In genomic region chr1:225767591-225768540, GRCh38 we compare ENCODE assay signal across 9 cellular contexts. TPM values are rescaled to one million over a fixed set of nuclear protein-coding genes. Genes with fewer than 3 reads are reported as not detected.
A peak's percentile ranks its signal among the peaks of the same experiment; 100 is the strongest.
DNase-seq lines count a peak whose midpoint lies in the region; ATAC-seq and TF ChIP-seq lines count a peak whose summit lies in the region.
"Had no signal": no experiment of that assay in that cellular context is flagged by ENCODE, and none has a peak within 500 bp of the region (broad histone marks: within the 10 kb centered on the region; RNA-seq: fewer than 3 reads in every experiment).

No MANE protein-coding gene starts in this region.

- DNase-seq in activated CD4-positive, alpha-beta memory T cell treated with anti-CD3 and anti-CD28 coated beads, Interleukin-2, amount 10 ng/mL, durations not matched to agents 7 days and 5 days, result peak; percentile 11
- DNase-seq in activated CD4-positive, alpha-beta memory T cell treated with anti-CD3 and anti-CD28 coated beads for 36 hours, result no peak
- DNase-seq in breast epithelium (ENCODE audit: low spot score in 2 of 2) (peak; percentile 59 to 63), lower leg skin (ENCODE audit: low spot score in 2 of 2) (peak; percentile 53 to 90), uterus (peak; percentile 76 to 82)
- DNase-seq in activated CD4-positive, CD25-positive, alpha-beta regulatory T cell (lab: John Stamatoyannopoulos, UW), result no peak
- DNase-seq in stimulated activated naive B cell treated with anti-CD40 and anti-IgM and Interleukin-4, amounts not matched to agents 10 μg/mL and 1 μg/mL and 100 μg/mL, for 72 hours, result no peak
- DNase-seq: CD4-positive, CD25-positive, alpha-beta regulatory T cell had no signal

- 36 to 37% methylated on average over 15 to 17 of the region's 17 CpGs for WGBS in lower leg skin, 2 donors

- H3K4me1 Mint-ChIP-seq in activated CD4-positive, alpha-beta memory T cell treated with anti-CD3 and anti-CD28 coated beads, Interleukin-2, amount 10 ng/mL, durations not matched to agents 7 days and 5 days, result no peaks in the 10 kb centered on the region
- H3K4me1 Mint-ChIP-seq in activated CD4-positive, alpha-beta memory T cell treated with anti-CD3 and anti-CD28 coated beads for 36 hours (ENCODE audit: low read depth), result no peaks in the 10 kb centered on the region
- H3K4me1 Mint-ChIP-seq in stimulated activated naive B cell treated with anti-CD40 and anti-IgM and Interleukin-4, amounts not matched to agents 10 μg/mL and 1 μg/mL and 100 μg/mL, for 72 hours, result peaks cover 12 to 15% of the 10 kb centered on the region in 2 donors

- CTCF ChIA-PET in activated CD4-positive, alpha-beta memory T cell treated with anti-CD3 and anti-CD28 coated beads, Interleukin-2, amount 10 ng/mL, durations not matched to agents 7 days and 5 days (lab: Charles Lee), result interaction anchor here (1.5 kb wide), 2 partner anchors 10 kb away, joined by 6 to 12 read pairs; partner anchors contain the start of gene SRP9
- CTCF ChIA-PET in activated CD4-positive, alpha-beta memory T cell treated with anti-CD3 and anti-CD28 coated beads for 36 hours (lab: Charles Lee), result interaction anchor here (2.6 kb wide), 1 partner anchor 10 kb away, joined by 13 read pairs; the partner anchor contains the start of gene SRP9

- H3K27ac ChIP-seq in breast epithelium (peak overlapping the region; percentile 81 to 91), uterus (peak overlapping the region; percentile 73 to 82)

- H3K27me3 Mint-ChIP-seq in activated CD4-positive, alpha-beta memory T cell treated with anti-CD3 and anti-CD28 coated beads, Interleukin-2, amount 10 ng/mL, durations not matched to agents 7 days and 5 days, result no peaks in the 10 kb centered on the region
- peaks cover 4% of the 10 kb centered on the region for H3K27me3 Mint-ChIP-seq in activated CD4-positive, alpha-beta memory T cell treated with anti-CD3 and anti-CD28 coated beads for 36 hours
- peaks cover 0 to 3% of the 10 kb centered on the region in 2 donors for H3K27me3 Mint-ChIP-seq in stimulated activated naive B cell treated with anti-CD40 and anti-IgM and Interleukin-4, amounts not matched to agents 10 μg/mL and 1 μg/mL and 100 μg/mL, for 72 hours

- H3K4me3 ChIP-seq in breast epithelium (peak overlapping the region in 1 of 3 donors; percentile 10), lower leg skin (ENCODE audit: low read depth, poor library complexity, severe bottlenecking) (no peak overlapping the region), uterus (no peak overlapping the region)

- H3K4me1 ChIP-seq in breast epithelium, result peaks cover 5 to 46% of the 10 kb centered on the region in 2 donors
- peaks cover 6 to 17% of the 10 kb centered on the region in 2 donors for H3K4me1 ChIP-seq in uterus

- no peak overlapping the region for H3K4me3 Mint-ChIP-seq in activated CD4-positive, alpha-beta memory T cell treated with anti-CD3 and anti-CD28 coated beads, Interleukin-2, amount 10 ng/mL, durations not matched to agents 7 days and 5 days
- H3K4me3 Mint-ChIP-seq in activated CD4-positive, alpha-beta memory T cell treated with anti-CD3 and anti-CD28 coated beads for 36 hours, result no peak overlapping the region
- H3K4me3 Mint-ChIP-seq in stimulated activated naive B cell treated with anti-CD40 and anti-IgM and Interleukin-4, amounts not matched to agents 10 μg/mL and 1 μg/mL and 100 μg/mL, for 72 hours, result no peak overlapping the region
- H3K4me3 Mint-ChIP-seq: CD4-positive, CD25-positive, alpha-beta regulatory T cell had no signal

- no peak for TF ChIP-seq CTCF in breast epithelium (IDR thresholded peaks at IDR 0.05)
- no peak for TF ChIP-seq CTCF in lower leg skin (IDR thresholded peaks at IDR 0.05)
- no peak for TF ChIP-seq CTCF in uterus (IDR thresholded peaks at IDR 0.05)

- H3K27me3 ChIP-seq in breast epithelium (no peaks in the 10 kb centered on the region), uterus (no peaks in the 10 kb centered on the region)

- H3K27ac Mint-ChIP-seq in activated CD4-positive, alpha-beta memory T cell treated with anti-CD3 and anti-CD28 coated beads, Interleukin-2, amount 10 ng/mL, durations not matched to agents 7 days and 5 days, result no peak overlapping the region
- no peak overlapping the region for H3K27ac Mint-ChIP-seq in activated CD4-positive, alpha-beta memory T cell treated with anti-CD3 and anti-CD28 coated beads for 36 hours
- no peak overlapping the region for H3K27ac Mint-ChIP-seq in stimulated activated naive B cell treated with anti-CD40 and anti-IgM and Interleukin-4, amounts not matched to agents 10 μg/mL and 1 μg/mL and 100 μg/mL, for 72 hours
- H3K27ac Mint-ChIP-seq: CD4-positive, CD25-positive, alpha-beta regulatory T cell had no signal

- intact Hi-C loops in activated CD4-positive, alpha-beta memory T cell treated with anti-CD3 and anti-CD28 coated beads for 36 hours (cut with micrococcal nuclease), result no loop called here
- intact Hi-C loops in breast epithelium (cut with DNase I; ENCODE audit: low total_unique reads) (no loop called here), lower leg skin (cut with DNase I; ENCODE audit: low total_unique reads) (loop anchor here (10.0 kb wide), 1 partner anchor 293 kb away; no protein-coding TSS in a partner anchor), uterus (cut with DNase I; ENCODE audit: low total_unique reads) (no loop called here)

- no peak for ATAC-seq in stimulated activated naive B cell treated with anti-CD40 and anti-IgM and Interleukin-4, amounts not matched to agents 10 μg/mL and 1 μg/mL and 100 μg/mL, for 72 hours (replicated peaks)
- ATAC-seq in HG02678 (IDR thresholded peaks at IDR 0.05; ENCODE audit: unreplicated experiment), result no peak

- H3K36me3 Mint-ChIP-seq in activated CD4-positive, alpha-beta memory T cell treated with anti-CD3 and anti-CD28 coated beads, Interleukin-2, amount 10 ng/mL, durations not matched to agents 7 days and 5 days (ENCODE audit: low read depth), result no peaks in the 10 kb centered on the region
- H3K36me3 Mint-ChIP-seq in activated CD4-positive, alpha-beta memory T cell treated with anti-CD3 and anti-CD28 coated beads for 36 hours, result no peaks in the 10 kb centered on the region
- no peaks in the 10 kb centered on the region for H3K36me3 Mint-ChIP-seq in stimulated activated naive B cell treated with anti-CD40 and anti-IgM and Interleukin-4, amounts not matched to agents 10 μg/mL and 1 μg/mL and 100 μg/mL, for 72 hours
- H3K36me3 Mint-ChIP-seq: CD4-positive, CD25-positive, alpha-beta regulatory T cell had no signal

- H3K36me3 ChIP-seq in breast epithelium, result no peaks in the 10 kb centered on the region
- no peaks in the 10 kb centered on the region for H3K36me3 ChIP-seq in uterus

- H3K9me3 ChIP-seq in breast epithelium, result no peaks in the 10 kb centered on the region
- H3K9me3 ChIP-seq in uterus, result no peaks in the 10 kb centered on the region

- POLR2A ChIA-PET in activated CD4-positive, alpha-beta memory T cell treated with anti-CD3 and anti-CD28 coated beads, Interleukin-2, amount 10 ng/mL, durations not matched to agents 7 days and 5 days (lab: Charles Lee), result interaction anchor here (0.6 to 4.8 kb wide), 2 partner anchors 10 to 21 kb away, joined by 3 to 32 read pairs; partner anchors contain the start of gene SRP9
- POLR2A ChIA-PET in activated CD4-positive, alpha-beta memory T cell treated with anti-CD3 and anti-CD28 coated beads for 36 hours (lab: Charles Lee), result no interaction called here

- H3K9me3 Mint-ChIP-seq in activated CD4-positive, alpha-beta memory T cell treated with anti-CD3 and anti-CD28 coated beads, Interleukin-2, amount 10 ng/mL, durations not matched to agents 7 days and 5 days, result no peaks in the 10 kb centered on the region
- H3K9me3 Mint-ChIP-seq in activated CD4-positive, alpha-beta memory T cell treated with anti-CD3 and anti-CD28 coated beads for 36 hours, result no peaks in the 10 kb centered on the region
- H3K9me3 Mint-ChIP-seq in stimulated activated naive B cell treated with anti-CD40 and anti-IgM and Interleukin-4, amounts not matched to agents 10 μg/mL and 1 μg/mL and 100 μg/mL, for 72 hours, result no peaks in the 10 kb centered on the region

- no peak for TF ChIP-seq POLR2A in breast epithelium (IDR thresholded peaks at IDR 0.05)
- no peak for TF ChIP-seq POLR2A in lower leg skin (IDR thresholded peaks at IDR 0.05)
- no peak for TF ChIP-seq POLR2A in uterus (IDR thresholded peaks at IDR 0.05)

RNA-seq across cellular contexts. Expression of gene SRP9, which starts 9.8 kb away (rescaled TPM):
- 100 to 1,000 TPM; 246 to 253 TPM for total RNA-seq in activated CD4-positive, alpha-beta memory T cell treated with anti-CD3 and anti-CD28 coated beads, Interleukin-2, amount 10 ng/mL, durations not matched to agents 7 days and 5 days
- 100 to 1,000 TPM; 294 to 314 TPM for total RNA-seq in activated CD4-positive, alpha-beta memory T cell treated with anti-CD3 and anti-CD28 coated beads for 36 hours
- total RNA-seq in breast epithelium, result 100 to 1,000 TPM; 168 to 251 (median 205) TPM
- 100 to 1,000 TPM; 117 to 191 (median 154) TPM for total RNA-seq in lower leg skin
- total RNA-seq in uterus, result 100 to 1,000 TPM; 169 to 551 (median 202) TPM

RNA-seq across cellular contexts. Expression of gene EPHX1, which starts 42.1 kb away (rescaled TPM):
- total RNA-seq in activated CD4-positive, alpha-beta memory T cell treated with anti-CD3 and anti-CD28 coated beads, Interleukin-2, amount 10 ng/mL, durations not matched to agents 7 days and 5 days, result 1 to 10 TPM in 1 of 2 experiments, under 1 TPM in 1; 0.93 to 1.0 TPM
- 1 to 10 TPM; 2.6 to 2.8 TPM for total RNA-seq in activated CD4-positive, alpha-beta memory T cell treated with anti-CD3 and anti-CD28 coated beads for 36 hours
- total RNA-seq in breast epithelium (100 to 1,000 TPM in 1 of 3 donors, 10 to 100 TPM in 2; 63.6 to 168 (median 67.3) TPM), lower leg skin (10 to 100 TPM; 42.9 to 62.7 (median 56.8) TPM), uterus (100 to 1,000 TPM in 1 of 4 donors, 10 to 100 TPM in 3; 51.2 to 156 (median 55.3) TPM)

Comparison
In these comparisons a context has a peak if more than half of its experiments do, and no peak if none do; other contexts are left out.
1. DNase-seq: peak in activated CD4-positive, alpha-beta memory T cell treated with anti-CD3 and anti-CD28 coated beads, Interleukin-2, amount 10 ng/mL, durations not matched to agents 7 days and 5 days (single experiment), breast epithelium (2 of 2), lower leg skin (2 of 2) and uterus (2 of 2); none in activated CD4-positive, alpha-beta memory T cell treated with anti-CD3 and anti-CD28 coated beads for 36 hours (single experiment), activated CD4-positive, CD25-positive, alpha-beta regulatory T cell (0 of 4) and stimulated activated naive B cell treated with anti-CD40 and anti-IgM and Interleukin-4, amounts not matched to agents 10 μg/mL and 1 μg/mL and 100 μg/mL, for 72 hours (single experiment).
2. RNA of gene EPHX1, which starts 42.1 kb away (total RNA-seq): 63.6 to 168 TPM in breast epithelium, 42.9 to 62.7 TPM in lower leg skin and 51.2 to 156 TPM in uterus; 2.6 to 2.8 TPM in activated CD4-positive, alpha-beta memory T cell treated with anti-CD3 and anti-CD28 coated beads for 36 hours and 0.93 to 1.0 TPM in activated CD4-positive, alpha-beta memory T cell treated with anti-CD3 and anti-CD28 coated beads, Interleukin-2, amount 10 ng/mL, durations not matched to agents 7 days and 5 days; every median in the first group is over 10 times any median in the second.